Comparison of ENCODE assay signal across 8 cellular contexts in the genomic region with DNA sequence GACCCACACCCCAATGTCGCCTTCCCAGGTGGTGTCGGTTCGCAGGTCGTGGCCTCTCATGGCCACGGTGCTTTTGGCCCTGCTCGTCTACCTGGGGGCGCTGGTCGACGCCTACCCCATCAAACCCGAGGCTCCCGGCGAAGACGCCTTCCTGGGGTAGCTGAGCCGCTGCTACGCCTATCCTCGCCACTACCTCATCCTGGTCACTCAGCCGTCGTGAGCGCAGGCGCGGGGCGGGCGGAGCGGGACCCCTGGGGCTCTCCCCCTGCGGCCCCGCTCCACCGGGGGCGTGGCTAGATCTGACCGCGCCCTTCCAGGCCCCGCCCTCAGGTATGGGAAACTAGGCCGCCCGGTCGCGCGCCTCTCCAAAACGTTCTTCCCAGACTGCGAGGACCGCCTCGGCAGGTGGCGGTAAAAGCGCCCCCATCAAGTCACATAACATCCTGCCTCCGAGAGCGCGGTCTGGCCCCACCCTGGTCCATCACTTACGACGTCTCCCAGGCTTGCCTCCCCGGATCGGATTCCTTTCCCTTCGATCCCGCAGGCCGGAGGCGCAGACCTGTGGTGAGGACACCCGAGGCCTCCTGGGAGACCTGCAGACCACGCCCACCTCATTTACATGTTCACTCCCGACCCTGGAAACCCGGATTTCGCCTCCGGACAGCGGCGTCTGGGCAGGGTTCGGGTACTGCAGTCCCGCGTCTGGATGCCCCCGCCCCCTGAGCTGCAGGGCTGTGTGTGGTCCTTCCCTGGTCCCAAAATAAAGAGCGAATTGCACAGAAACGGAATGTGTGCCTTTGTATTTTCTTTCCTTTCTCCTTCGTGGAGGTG.
DNase-seq lines count a peak whose midpoint lies in the region; ATAC-seq, FAIRE-seq and TF ChIP-seq lines count a peak whose summit lies in the region.

No MANE protein-coding gene starts in this region.

- intact Hi-C loops in gastrocnemius medialis (cut with DNase I; ENCODE audit: low total_unique reads), result no loop called here

- H3K4me3 ChIP-seq in astrocyte (ENCODE audit: insufficient read depth, low read depth, low read length), result peak overlapping the region; percentile 47
- H3K4me3 ChIP-seq in iPS-11a (ENCODE audit: low read depth, low read length), result peak overlapping the region; percentile 78
- peak overlapping the region; percentile 17 to 36 (median 30) for H3K4me3 ChIP-seq in gastrocnemius medialis

- no peak for FAIRE-seq in astrocyte (lab: Jason Lieb, UNC)

- H3K9ac ChIP-seq in astrocyte (ENCODE audit: low read length), result peak overlapping the region; percentile 15

- no peaks in the 10 kb centered on the region for H3K36me3 ChIP-seq in astrocyte (ENCODE audit: insufficient read depth, low read length)
- no peaks in the 10 kb centered on the region for H3K36me3 ChIP-seq in gastrocnemius medialis

- in situ Hi-C loops in gastrocnemius medialis (cut with MboI; ENCODE audit: low sequenced_read_pairs in 4 of 4), result loop anchor here in 1 of 4 donors (25.0 kb wide), 1 partner anchor 185 kb away; a partner anchor contains a TSS

- H3K4me2 ChIP-seq in astrocyte (ENCODE audit: low read length), result peak overlapping the region; percentile 84

- peak overlapping the region; percentile 84 for H3K27ac Mint-ChIP-seq in astrocyte (ENCODE audit: unreplicated experiment)

- no peaks in the 10 kb centered on the region for H3K79me2 ChIP-seq in astrocyte (ENCODE audit: insufficient read depth, low read length)

- DNase-seq in NCI-H2081 (lab: John Stamatoyannopoulos, UW), result peak; percentile 84 to 86
- DNase-seq in NCI-H2081 treated with DMSO at 0.1 percent for 48 hours (lab: John Stamatoyannopoulos, UW), result no peak
- DNase-seq in NCI-H226, result peak; percentile 77
- DNase-seq in astrocyte (ENCODE audit: low read depth), result peak; percentile 14
- DNase-seq in gastrocnemius medialis, result no peak
- DNase-seq in superior temporal gyrus (ENCODE audit: extremely low spot score), result no peak

- H4K20me1 ChIP-seq in astrocyte (ENCODE audit: insufficient read depth, low read length), result no peaks in the 10 kb centered on the region

- TF ChIP-seq CTCF in astrocyte (IDR thresholded peaks at IDR 0.05; ENCODE audit: insufficient read depth, low read depth, low read length), result no peak
- TF ChIP-seq CTCF in gastrocnemius medialis (IDR thresholded peaks at IDR 0.05 in 4 of 5, conservative IDR thresholded peaks at IDR 0.05 in 1 of 5), result no peak

- H3K9me3 ChIP-seq in astrocyte (ENCODE audit: insufficient read depth, low read depth, low read length) (no peaks in the 10 kb centered on the region), gastrocnemius medialis (no peaks in the 10 kb centered on the region)

- peaks cover 2% of the 10 kb centered on the region for H3K9me3 Mint-ChIP-seq in astrocyte (ENCODE audit: unreplicated experiment)

- H3K4me1 Mint-ChIP-seq in astrocyte (ENCODE audit: low read depth, unreplicated experiment), result peaks cover 7% of the 10 kb centered on the region

- no peak overlapping the region for H3K27ac ChIP-seq in astrocyte (ENCODE audit: low read depth, low read length)
- no peak overlapping the region for H3K27ac ChIP-seq in gastrocnemius medialis

- peaks cover 13% of the 10 kb centered on the region for H3K27me3 Mint-ChIP-seq in astrocyte (ENCODE audit: low read depth, unreplicated experiment)

- H3K4me3 Mint-ChIP-seq in astrocyte (ENCODE audit: unreplicated experiment), result peak overlapping the region; percentile 88

- no peak for TF ChIP-seq POLR2A in gastrocnemius medialis (IDR thresholded peaks at IDR 0.05)

- no peak for ATAC-seq in gastrocnemius medialis
- no peak for ATAC-seq in HG02981 (IDR thresholded peaks at IDR 0.05; ENCODE audit: unreplicated experiment)

- H3K27me3 ChIP-seq in astrocyte (ENCODE audit: insufficient read depth, low read length) (peaks cover 29% of the 10 kb centered on the region), gastrocnemius medialis (peaks cover 38 to 50% (median 42%) of the 10 kb centered on the region in 3 donors)

- H3K4me1 ChIP-seq in astrocyte (ENCODE audit: insufficient read depth, low read length), result peaks cover 9% of the 10 kb centered on the region
- peaks cover 0 to 5% of the 10 kb centered on the region in 2 donors for H3K4me1 ChIP-seq in gastrocnemius medialis

- H2AFZ ChIP-seq in astrocyte (ENCODE audit: low read depth, low read length), result peak overlapping the region; percentile 50

- H3K36me3 Mint-ChIP-seq in astrocyte (ENCODE audit: low read depth, unreplicated experiment), result peaks cover 3% of the 10 kb centered on the region

Comparison
In these comparisons a context has a peak if more than half of its experiments do, and no peak if none do; other contexts are left out.
1. DNase-seq: peak in NCI-H2081 (2 of 2), NCI-H226 (single experiment) and astrocyte (single experiment); none in NCI-H2081 treated with DMSO at 0.1 percent for 48 hours (single experiment), gastrocnemius medialis (0 of 2) and superior temporal gyrus (single experiment).
2. Peak in every context shown above with its lines, with median percentiles within 50 percentile points of each other: H3K4me3 ChIP-seq.